ENCODE assay signal across 19 cellular contexts in the genomic region with DNA sequence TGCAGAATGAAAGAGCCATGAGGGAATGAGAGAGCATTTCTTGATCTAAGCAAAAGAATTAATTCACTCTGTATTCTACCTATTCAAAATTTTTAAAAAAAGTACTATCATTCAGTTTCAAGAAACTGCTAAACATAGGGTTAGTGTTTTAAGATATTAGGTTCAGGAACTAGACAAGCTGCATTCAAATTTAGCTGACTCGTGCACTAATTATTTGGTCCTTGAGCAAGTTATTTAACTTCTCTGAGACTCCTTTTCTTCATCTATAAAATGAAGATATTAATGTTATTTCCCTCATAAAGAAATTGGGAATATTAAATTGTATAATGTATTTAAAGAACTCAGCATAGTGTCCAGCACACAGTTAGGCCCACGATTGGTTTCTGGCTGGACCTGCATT.
A peak's percentile ranks its signal among the peaks of the same experiment; 100 is the strongest.
DNase-seq lines count a peak whose midpoint lies in the region; ATAC-seq and TF ChIP-seq lines count a peak whose summit lies in the region.
"Had no signal": no experiment of that assay in that cellular context is flagged by ENCODE, and none has a peak within 500 bp of the region (broad histone marks: within the 10 kb centered on the region; RNA-seq: fewer than 3 reads in every experiment).

No MANE protein-coding gene starts in this region.

- H3K9ac ChIP-seq in SK-N-SH, result no peak overlapping the region

- H3K4me1 ChIP-seq in SK-N-SH (ENCODE audit: control insufficient read depth in 1 of 2, insufficient read depth in 2 of 2, low read depth in 1 of 2, low read length in 1 of 2), result peaks cover 0 to 20% of the 10 kb centered on the region in 2 experiments; a peak in 2 of 4 replicates

- no peaks in the 10 kb centered on the region for H4K20me1 ChIP-seq in SK-N-SH (ENCODE audit: insufficient read depth)

- no peaks in the 10 kb centered on the region for H3K4me1 Mint-ChIP-seq in activated T-cell treated with anti-CD3 and anti-CD28 coated beads, Interleukin-2, amount 50 U/mL, for 4 hours (ENCODE audit: low read depth)
- H3K4me1 Mint-ChIP-seq: CD4-positive, CD25-positive, alpha-beta regulatory T cell had no signal

- H3K36me3 Mint-ChIP-seq in activated T-cell treated with anti-CD3 and anti-CD28 coated beads, Interleukin-2, amount 50 U/mL, for 4 hours (ENCODE audit: insufficient read depth), result no peaks in the 10 kb centered on the region
- H3K36me3 Mint-ChIP-seq: CD4-positive, CD25-positive, alpha-beta regulatory T cell; CD8-positive, alpha-beta T cell had no signal

- no peaks in the 10 kb centered on the region for H3K9me2 ChIP-seq in SK-N-SH

- DNase-seq in SK-N-SH, result no peak
- DNase-seq in EL, result peak; percentile 3
- DNase-seq in iris pigment epithelial cell (ENCODE audit: low read depth), result peak; percentile 1
- DNase-seq in AG08396 (ENCODE audit: low spot score), result no peak
- no peak for DNase-seq in activated T-cell treated with anti-CD3 and anti-CD28 coated beads, Interleukin-2, amount 50 U/mL, for 4 hours
- DNase-seq: ACHN; C1 segment of cervical spinal cord; Caco-2; CD4-positive, CD25-positive, alpha-beta regulatory T cell; CD8-positive, alpha-beta T cell; DMS153; DND-41; GF-D8; H9 had no signal

- no peak overlapping the region for H3K4me3 Mint-ChIP-seq in activated T-cell treated with anti-CD3 and anti-CD28 coated beads, Interleukin-2, amount 50 U/mL, for 4 hours
- H3K4me3 Mint-ChIP-seq: CD4-positive, CD25-positive, alpha-beta regulatory T cell; CD8-positive, alpha-beta T cell; GM23338; H9 had no signal

- H3K79me2 ChIP-seq in SK-N-SH (ENCODE audit: insufficient read depth), result no peaks in the 10 kb centered on the region

- no peaks in the 10 kb centered on the region for H3K27me3 ChIP-seq in SK-N-SH (ENCODE audit: insufficient read depth)

- TF ChIP-seq CTCF in SK-N-SH (IDR thresholded peaks at IDR 0.05), result no peak

- H3K4me2 ChIP-seq in SK-N-SH, result no peak overlapping the region
- H3K4me2 ChIP-seq: GM23338 had no signal

- H2AFZ ChIP-seq in SK-N-SH (ENCODE audit: low read depth), result peak overlapping the region; percentile 34; the same call in 1 of the 2 replicates
- H2AFZ ChIP-seq: GM23338 had no signal

- H3K27me3 Mint-ChIP-seq in activated T-cell treated with anti-CD3 and anti-CD28 coated beads, Interleukin-2, amount 50 U/mL, for 4 hours (ENCODE audit: low read depth), result no peaks in the 10 kb centered on the region
- H3K27me3 Mint-ChIP-seq: CD4-positive, CD25-positive, alpha-beta regulatory T cell had no signal

- no peaks in the 10 kb centered on the region for H3F3A ChIP-seq in SK-N-SH (replicated peaks; ENCODE audit: insufficient read depth)

- POLR2A ChIA-PET in SK-N-SH (lab: Yijun Ruan, JAX), result no interaction called here

- no peak for TF ChIP-seq RAD21 in SK-N-SH (IDR thresholded peaks at IDR 0.05; ENCODE audit: low read length)

- no peak for TF ChIP-seq EP300 in SK-N-SH (IDR thresholded peaks at IDR 0.05; ENCODE audit: borderline replicate concordance in 1 of 2, low read depth in 1 of 2, low read length in 1 of 2)

- H3K9me3 ChIP-seq in SK-N-SH, result no peaks in the 10 kb centered on the region

- no peak overlapping the region for H3K4me3 ChIP-seq in SK-N-SH (ENCODE audit: low read depth in 2 of 2, low read length in 1 of 2)
- H3K4me3 ChIP-seq: GM23338 had no signal

- no peak overlapping the region for H3K27ac ChIP-seq in SK-N-SH (ENCODE audit: low read depth in 2 of 2, low read length in 1 of 2)
- H3K27ac ChIP-seq: 22Rv1 had no signal

- no peaks in the 10 kb centered on the region for H3K36me3 ChIP-seq in SK-N-SH (replicated peaks in 1 of 2; ENCODE audit: control insufficient read depth in 1 of 2, insufficient read depth in 2 of 2, low read length in 1 of 2)

- WGBS in SK-N-SH (ENCODE audit: low lambda C conversion rate), result 75% methylated on average over 2 of the region's 2 CpGs

- peaks cover 3% of the 10 kb centered on the region for H3K9me3 Mint-ChIP-seq in activated T-cell treated with anti-CD3 and anti-CD28 coated beads, Interleukin-2, amount 50 U/mL, for 4 hours
- H3K9me3 Mint-ChIP-seq: GM23338, H9 had no signal

- CTCF ChIA-PET in SK-N-SH (lab: Yijun Ruan, JAX), result interaction anchor here (1.0 kb wide), 1 partner anchor 11 kb away, joined by 4 read pairs; no protein-coding TSS in a partner anchor

- ATAC-seq in SK-N-SH treated with all-trans-retinoic acid at 6 μM for 48 hours (no peak), GM21367 (IDR thresholded peaks at IDR 0.05; ENCODE audit: unreplicated experiment) (no peak)
- no peak for ATAC-seq in activated T-cell treated with anti-CD3 and anti-CD28 coated beads, Interleukin-2, amount 50 U/mL, for 4 hours
- ATAC-seq: CD8-positive, alpha-beta T cell; GM23338; HCT116 had no signal

TF ChIP-seq in SK-N-SH, 30 proteins besides CTCF, POLR2A, EP300 and RAD21 (continues in another document):
- TF ChIP-seq TCF12 (IDR thresholded peaks at IDR 0.05) (no peak), IRF3 (IDR thresholded peaks at IDR 0.05; ENCODE audit: low read depth, low read length) (no peak), FOXM1 (IDR thresholded peaks at IDR 0.05; ENCODE audit: low read depth) (no peak), MXI1 (IDR thresholded peaks at IDR 0.05; ENCODE audit: low read depth, low read length) (no peak), GABPA (IDR thresholded peaks at IDR 0.05; ENCODE audit: low read depth) (no peak), RXRA (IDR thresholded peaks at IDR 0.05; ENCODE audit: borderline replicate concordance, low read depth) (no peak), FOSL2 (IDR thresholded peaks at IDR 0.05; ENCODE audit: borderline replicate concordance, low read depth) (no peak), YY1 (IDR thresholded peaks at IDR 0.05; ENCODE audit: low read depth) (no peak), TEAD4 (IDR thresholded peaks at IDR 0.05; ENCODE audit: borderline replicate concordance, insufficient read depth) (no peak), USF1 (IDR thresholded peaks at IDR 0.05; ENCODE audit: borderline replicate concordance, low read depth) (no peak)

TF ChIP-seq in SK-N-SH treated with all-trans-retinoic acid at 6 μM for 48 hours, 23 proteins besides CTCF, POLR2A, EP300 and RAD21:
- TF ChIP-seq ISL1 (CRISPR knock-in tag; IDR thresholded peaks at IDR 0.05) (no peak), RARB (CRISPR knock-in tag; IDR thresholded peaks at IDR 0.05) (no peak), ZNF565 (CRISPR knock-in tag; conservative IDR thresholded peaks at IDR 0.05; ENCODE audit: low read depth) (no peak), ESRRG (CRISPR knock-in tag; IDR thresholded peaks at IDR 0.05) (no peak), CREB5 (CRISPR knock-in tag; IDR thresholded peaks at IDR 0.05; ENCODE audit: low read depth) (no peak), BACH2 (CRISPR knock-in tag; IDR thresholded peaks at IDR 0.05; ENCODE audit: borderline replicate concordance) (no peak), CSRNP3 (CRISPR knock-in tag; IDR thresholded peaks at IDR 0.05) (no peak)

Comparison
In these comparisons a context has a peak if more than half of its experiments do, and no peak if none do; other contexts are left out.
1. DNase-seq: peak in EL (single experiment) and iris pigment epithelial cell (single experiment); none in SK-N-SH (single experiment), AG08396 (single experiment) and activated T-cell treated with anti-CD3 and anti-CD28 coated beads, Interleukin-2, amount 50 U/mL, for 4 hours (single experiment).